1 cellular context compared by ENCODE assay signal in the genomic region with DNA sequence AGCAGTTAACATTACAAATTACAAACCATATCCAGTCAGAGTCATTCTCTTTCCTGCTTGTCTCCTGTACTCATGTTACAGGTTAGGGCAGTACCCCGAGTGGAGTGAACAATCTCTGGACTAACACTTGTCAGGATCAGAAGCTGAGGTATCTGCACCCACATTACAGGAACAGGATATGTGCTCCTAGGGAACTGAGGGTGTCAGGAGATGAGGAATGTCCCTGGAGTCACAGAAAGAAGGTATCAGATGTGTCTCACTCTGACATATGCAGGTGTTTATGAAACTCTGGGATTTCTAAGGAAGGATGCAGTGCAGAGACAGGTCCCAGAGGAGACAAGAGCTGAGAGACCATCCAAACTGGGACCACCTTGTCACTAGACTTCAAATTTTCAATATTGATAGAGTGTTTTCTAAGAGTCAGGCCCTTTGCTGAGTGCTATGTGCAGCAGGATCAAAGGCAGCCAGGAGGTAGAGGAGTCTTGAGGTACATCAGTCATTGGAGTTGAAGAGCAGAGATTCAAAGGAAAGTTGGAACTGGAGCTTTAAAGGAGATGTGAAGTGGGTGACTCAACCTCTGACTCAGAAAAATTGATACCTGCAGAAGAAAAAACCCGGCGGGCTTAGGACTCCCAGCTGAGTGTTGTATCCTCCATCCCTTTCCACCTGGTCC.
A peak's percentile ranks its signal among the peaks of the same experiment; 100 is the strongest.
TF ChIP-seq lines count a peak whose summit lies in the region.

No MANE protein-coding gene starts in this region.

TF ChIP-seq in HCT116, 20 proteins besides CTCF, POLR2A, EP300 and RAD21:
- peak; percentile 42 for TF ChIP-seq TCF7L2 (IDR thresholded peaks at IDR 0.05; ENCODE audit: borderline replicate concordance, extremely low read depth, insufficient read depth, insufficient read length)
- 0 out of 2 replicates have a peak, but pooled peaks have one; percentile 11 for TF ChIP-seq SP1 (IDR thresholded peaks at IDR 0.05; ENCODE audit: low read depth)
- TF ChIP-seq, protein P1, sequence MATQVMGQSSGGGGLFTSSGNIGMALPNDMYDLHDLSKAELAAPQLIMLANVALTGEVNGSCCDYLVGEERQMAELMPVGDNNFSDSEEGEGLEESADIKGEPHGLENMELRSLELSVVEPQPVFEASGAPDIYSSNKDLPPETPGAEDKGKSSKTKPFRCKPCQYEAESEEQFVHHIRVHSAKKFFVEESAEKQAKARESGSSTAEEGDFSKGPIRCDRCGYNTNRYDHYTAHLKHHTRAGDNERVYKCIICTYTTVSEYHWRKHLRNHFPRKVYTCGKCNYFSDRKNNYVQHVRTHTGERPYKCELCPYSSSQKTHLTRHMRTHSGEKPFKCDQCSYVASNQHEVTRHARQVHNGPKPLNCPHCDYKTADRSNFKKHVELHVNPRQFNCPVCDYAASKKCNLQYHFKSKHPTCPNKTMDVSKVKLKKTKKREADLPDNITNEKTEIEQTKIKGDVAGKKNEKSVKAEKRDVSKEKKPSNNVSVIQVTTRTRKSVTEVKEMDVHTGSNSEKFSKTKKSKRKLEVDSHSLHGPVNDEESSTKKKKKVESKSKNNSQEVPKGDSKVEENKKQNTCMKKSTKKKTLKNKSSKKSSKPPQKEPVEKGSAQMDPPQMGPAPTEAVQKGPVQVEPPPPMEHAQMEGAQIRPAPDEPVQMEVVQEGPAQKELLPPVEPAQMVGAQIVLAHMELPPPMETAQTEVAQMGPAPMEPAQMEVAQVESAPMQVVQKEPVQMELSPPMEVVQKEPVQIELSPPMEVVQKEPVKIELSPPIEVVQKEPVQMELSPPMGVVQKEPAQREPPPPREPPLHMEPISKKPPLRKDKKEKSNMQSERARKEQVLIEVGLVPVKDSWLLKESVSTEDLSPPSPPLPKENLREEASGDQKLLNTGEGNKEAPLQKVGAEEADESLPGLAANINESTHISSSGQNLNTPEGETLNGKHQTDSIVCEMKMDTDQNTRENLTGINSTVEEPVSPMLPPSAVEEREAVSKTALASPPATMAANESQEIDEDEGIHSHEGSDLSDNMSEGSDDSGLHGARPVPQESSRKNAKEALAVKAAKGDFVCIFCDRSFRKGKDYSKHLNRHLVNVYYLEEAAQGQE (IDR thresholded peaks at IDR 0.05; ENCODE audit: low read depth) = no peak
- TF ChIP-seq, protein P2, sequence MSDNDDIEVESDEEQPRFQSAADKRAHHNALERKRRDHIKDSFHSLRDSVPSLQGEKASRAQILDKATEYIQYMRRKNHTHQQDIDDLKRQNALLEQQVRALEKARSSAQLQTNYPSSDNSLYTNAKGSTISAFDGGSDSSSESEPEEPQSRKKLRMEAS (IDR thresholded peaks at IDR 0.05) = no peak
- no peak for TF ChIP-seq EZH2phosphoT487 (IDR thresholded peaks at IDR 0.05; ENCODE audit: borderline replicate concordance)
- peak; percentile 29; the same call in 1 of the 2 replicates for TF ChIP-seq JUND (IDR thresholded peaks at IDR 0.05)
- no peak for TF ChIP-seq SRF (IDR thresholded peaks at IDR 0.05; ENCODE audit: low read depth)
- TF ChIP-seq, protein P3, sequence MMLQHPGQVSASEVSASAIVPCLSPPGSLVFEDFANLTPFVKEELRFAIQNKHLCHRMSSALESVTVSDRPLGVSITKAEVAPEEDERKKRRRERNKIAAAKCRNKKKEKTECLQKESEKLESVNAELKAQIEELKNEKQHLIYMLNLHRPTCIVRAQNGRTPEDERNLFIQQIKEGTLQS (IDR thresholded peaks at IDR 0.05) = no peak
- peak; percentile 66 for TF ChIP-seq FOSL1 (IDR thresholded peaks at IDR 0.05; ENCODE audit: low read depth)
- TF ChIP-seq ELF1 (IDR thresholded peaks at IDR 0.05; ENCODE audit: borderline replicate concordance, low read depth) = no peak
- no peak for TF ChIP-seq ZNF274 (IDR thresholded peaks at IDR 0.05; ENCODE audit: low read depth, low read length)
- no peak for TF ChIP-seq POLR2AphosphoS5 (IDR thresholded peaks at IDR 0.05; ENCODE audit: low read depth, low read length)
- TF ChIP-seq, protein P4, sequence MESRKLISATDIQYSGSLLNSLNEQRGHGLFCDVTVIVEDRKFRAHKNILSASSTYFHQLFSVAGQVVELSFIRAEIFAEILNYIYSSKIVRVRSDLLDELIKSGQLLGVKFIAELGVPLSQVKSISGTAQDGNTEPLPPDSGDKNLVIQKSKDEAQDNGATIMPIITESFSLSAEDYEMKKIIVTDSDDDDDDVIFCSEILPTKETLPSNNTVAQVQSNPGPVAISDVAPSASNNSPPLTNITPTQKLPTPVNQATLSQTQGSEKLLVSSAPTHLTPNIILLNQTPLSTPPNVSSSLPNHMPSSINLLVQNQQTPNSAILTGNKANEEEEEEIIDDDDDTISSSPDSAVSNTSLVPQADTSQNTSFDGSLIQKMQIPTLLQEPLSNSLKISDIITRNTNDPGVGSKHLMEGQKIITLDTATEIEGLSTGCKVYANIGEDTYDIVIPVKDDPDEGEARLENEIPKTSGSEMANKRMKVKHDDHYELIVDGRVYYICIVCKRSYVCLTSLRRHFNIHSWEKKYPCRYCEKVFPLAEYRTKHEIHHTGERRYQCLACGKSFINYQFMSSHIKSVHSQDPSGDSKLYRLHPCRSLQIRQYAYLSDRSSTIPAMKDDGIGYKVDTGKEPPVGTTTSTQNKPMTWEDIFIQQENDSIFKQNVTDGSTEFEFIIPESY (IDR thresholded peaks at IDR 0.05; ENCODE audit: extremely low read depth, insufficient replicate concordance, low read length) = no peak
